ENCODE assay signal across 9 cellular contexts in genomic region chr1:10755977-10756521, GRCh38. TPM values are rescaled to one million over a fixed set of nuclear protein-coding genes. Genes with fewer than 3 reads are reported as not detected.
A peak's percentile ranks its signal among the peaks of the same experiment; 100 is the strongest.
DNase-seq lines count a peak whose midpoint lies in the region; ATAC-seq and TF ChIP-seq lines count a peak whose summit lies in the region.
"Had no signal": no experiment of that assay in that cellular context is flagged by ENCODE, and none has a peak within 500 bp of the region (broad histone marks: within the 10 kb centered on the region; RNA-seq: fewer than 3 reads in every experiment).

No MANE protein-coding gene starts in this region.

- H3K27ac ChIP-seq in BLaER1 treated with 17β-estradiol and CSF1 and Interleukin-3, amounts not matched to agents 10 nM and 100 nM: no peak overlapping the region
- peak overlapping the region; percentile 23 for H3K27ac ChIP-seq in duodenal mucosa (ENCODE audit: low read depth, low read length)
- peak overlapping the region in 1 of 4 donors; percentile 61 for H3K27ac ChIP-seq in upper lobe of left lung
- H3K27ac ChIP-seq in caudate nucleus (ENCODE audit: low read depth, low read length): no peak overlapping the region

- no peak overlapping the region for H3K27ac Mint-ChIP-seq in natural killer cell

- 17 to 39% methylated on average over 13 to 17 of the region's 23 CpGs for WGBS in upper lobe of left lung, 2 donors

- peaks cover 0 to 8% (median 0%) of the 10 kb centered on the region in 11 experiments; a peak in 6 of 22 replicates for H4K20me1 ChIP-seq in BLaER1 treated with 17β-estradiol and CSF1 and Interleukin-3, amounts not matched to agents 10 nM and 100 nM

- TF ChIP-seq POLR2A in NB4 (IDR thresholded peaks at IDR 0.05; ENCODE audit: extremely low read depth, insufficient read length): no peak
- TF ChIP-seq POLR2A in upper lobe of left lung (IDR thresholded peaks at IDR 0.05): no peak

- TF ChIP-seq EP300 in upper lobe of left lung (IDR thresholded peaks at IDR 0.05): no peak

- no peaks in the 10 kb centered on the region for H3K36me3 Mint-ChIP-seq in natural killer cell
- H3K36me3 Mint-ChIP-seq: brain had no signal

- no peak overlapping the region for H3K4me3 Mint-ChIP-seq in natural killer cell

- H3K9me3 Mint-ChIP-seq in natural killer cell: no peaks in the 10 kb centered on the region

- H3K4me1 Mint-ChIP-seq in natural killer cell: no peaks in the 10 kb centered on the region

- H3K4me1 ChIP-seq in BLaER1 treated with 17β-estradiol and CSF1 and Interleukin-3, amounts not matched to agents 10 nM and 100 nM: peaks cover 19 to 36% (median 25%) of the 10 kb centered on the region in 10 experiments
- peaks cover 56 to 65% of the 10 kb centered on the region in 2 donors for H3K4me1 ChIP-seq in duodenal mucosa (ENCODE audit: control insufficient read depth in 1 of 2, insufficient read depth in 2 of 2, low read length in 2 of 2)
- H3K4me1 ChIP-seq in upper lobe of left lung: peaks cover 11 to 23% (median 12%) of the 10 kb centered on the region in 4 donors

- no peak overlapping the region for H3K4me3 ChIP-seq in BLaER1 treated with 17β-estradiol and CSF1 and Interleukin-3, amounts not matched to agents 10 nM and 100 nM
- H3K4me3 ChIP-seq in NB4 (ENCODE audit: low read depth, low read length): no peak overlapping the region
- no peak overlapping the region for H3K4me3 ChIP-seq in duodenal mucosa (ENCODE audit: low read depth in 1 of 2, low read length in 2 of 2)
- no peak overlapping the region for H3K4me3 ChIP-seq in upper lobe of left lung

- H3K36me3 ChIP-seq in BLaER1 treated with 17β-estradiol and CSF1 and Interleukin-3, amounts not matched to agents 10 nM and 100 nM: no peaks in the 10 kb centered on the region
- H3K36me3 ChIP-seq in duodenal mucosa (ENCODE audit: control insufficient read depth in 1 of 2, insufficient read depth in 2 of 2, low read length in 2 of 2) (peaks cover 7 to 18% of the 10 kb centered on the region in 2 donors), upper lobe of left lung (peaks cover 0 to 9% (median 7%) of the 10 kb centered on the region in 4 donors)

- TF ChIP-seq CTCF in NB4 (IDR thresholded peaks at IDR 0.05; ENCODE audit: low read depth, low read length) (no peak), natural killer cell (IDR thresholded peaks at IDR 0.05) (no peak), upper lobe of left lung (IDR thresholded peaks at IDR 0.05) (peak in 1 of 6 experiments; percentile 15)

- ATAC-seq in natural killer cell (peak; percentile 77 to 97 (median 88)), upper lobe of left lung (ENCODE audit: low FRiP score in 2 of 2) (peak; percentile 78 to 86), GM21447 (IDR thresholded peaks at IDR 0.05; ENCODE audit: unreplicated experiment) (no peak)

- intact Hi-C loops in natural killer cell (cut with micrococcal nuclease): no loop called here

- no peaks in the 10 kb centered on the region for H3K27me3 ChIP-seq in BLaER1 treated with 17β-estradiol and CSF1 and Interleukin-3, amounts not matched to agents 10 nM and 100 nM
- H3K27me3 ChIP-seq in duodenal mucosa (ENCODE audit: control insufficient read depth in 1 of 2, insufficient read depth in 2 of 2, low read length in 2 of 2) (no peaks in the 10 kb centered on the region), upper lobe of left lung (no peaks in the 10 kb centered on the region)

- peak; percentile 75 for DNase-seq in NB4 (ENCODE audit: low read depth)
- DNase-seq in activated CD4-positive, CD25-positive, alpha-beta regulatory T cell treated with anti-CD3 and anti-CD28 coated beads, Interleukin-2, amount 50 U/mL, for 16 hours (ENCODE audit: low read depth, low spot score): peak; percentile 7
- peak; percentile 29 for DNase-seq in natural killer cell
- DNase-seq in upper lobe of left lung: peak; percentile 67 to 84
- no peak for DNase-seq in caudate nucleus (lab: John Stamatoyannopoulos, UW)

- H3K9ac ChIP-seq in BLaER1 treated with 17β-estradiol and CSF1 and Interleukin-3, amounts not matched to agents 10 nM and 100 nM: peak overlapping the region in 5 of 11 experiments; percentile 8 to 44 (median 31); a peak in 6 of 22 replicates
- H3K9ac ChIP-seq in duodenal mucosa (ENCODE audit: low read depth in 1 of 2, low read length in 2 of 2): peak overlapping the region; percentile 4 to 12

- H3K4me2 ChIP-seq in BLaER1 treated with 17β-estradiol and CSF1 and Interleukin-3, amounts not matched to agents 10 nM and 100 nM: peak overlapping the region; percentile 51 to 77 (median 67)

- no peaks in the 10 kb centered on the region for H3K27me3 Mint-ChIP-seq in natural killer cell (ENCODE audit: low read depth in 2 of 2)

- no peaks in the 10 kb centered on the region for H3K9me3 ChIP-seq in BLaER1 treated with 17β-estradiol and CSF1 and Interleukin-3, amounts not matched to agents 10 nM and 100 nM (replicated peaks in 1 of 11)
- H3K9me3 ChIP-seq in duodenal mucosa (ENCODE audit: control insufficient read depth in 1 of 2, low read length in 2 of 2): no peaks in the 10 kb centered on the region
- no peaks in the 10 kb centered on the region for H3K9me3 ChIP-seq in upper lobe of left lung

RNA-seq across cellular contexts. Expression of gene CASZ1, which starts 40.4 kb away (rescaled TPM):
- total RNA-seq in natural killer cell (10 to 100 TPM; 55.9 to 83.0 (median 70.6) TPM), upper lobe of left lung (100 to 1,000 TPM in 2 of 6 donors, 10 to 100 TPM in 4; 39.7 to 112 (median 60.8) TPM)

Comparison
In these comparisons a context has a peak if more than half of its experiments do, and no peak if none do; other contexts are left out.
1. DNase-seq: peak in NB4 (single experiment), activated CD4-positive, CD25-positive, alpha-beta regulatory T cell treated with anti-CD3 and anti-CD28 coated beads, Interleukin-2, amount 50 U/mL, for 16 hours (single experiment), natural killer cell (single experiment) and upper lobe of left lung (2 of 2); none in caudate nucleus (0 of 61).